28 cellular contexts compared by ENCODE assay signal in genomic region chr7:136549756-136550155, GRCh38.
"Had no signal": no experiment of that assay in that cellular context is flagged by ENCODE, and none has a peak within 500 bp of the region (broad histone marks: within the 10 kb centered on the region; RNA-seq: fewer than 3 reads in every experiment).

No MANE protein-coding gene starts in this region.

- H3K4me2 ChIP-seq: neural progenitor cell, smooth muscle cell had no signal

- H3K36me3 Mint-ChIP-seq: naive thymus-derived CD8-positive, alpha-beta T cell; neural progenitor cell; stimulated activated memory B cell treated with anti-CD40 and anti-IgM and Interleukin-4, amounts not matched to agents 10 μg/mL and 1 μg/mL and 100 μg/mL, for 72 hours; type B pancreatic cell had no signal

- H3K4me1 ChIP-seq: lower lobe of right lung, parathyroid adenoma, right atrium auricular region, right lobe of liver, tibial nerve, uterus had no signal

- FAIRE-seq: keratinocyte had no signal

- H3K79me2 ChIP-seq: parathyroid adenoma had no signal

- H3K9me3 Mint-ChIP-seq: nephron; neural progenitor cell; stimulated activated memory B cell treated with anti-CD40 and anti-IgM and Interleukin-4, amounts not matched to agents 10 μg/mL and 1 μg/mL and 100 μg/mL, for 72 hours; type B pancreatic cell had no signal

- ATAC-seq: left cardiac atrium; left lobe of liver; lower lobe of right lung; naive thymus-derived CD8-positive, alpha-beta T cell; right lobe of liver; stimulated activated naive CD8-positive, alpha-beta T cell treated with anti-CD3 and anti-CD28 coated beads, Interleukin-15, amount 100 ng/mL, for 72 hours had no signal

- H3K9ac ChIP-seq: neural progenitor cell, parathyroid adenoma had no signal

- H3K27ac ChIP-seq: lower lobe of right lung, neural progenitor cell, neutrophil, parathyroid adenoma, right atrium auricular region, right lobe of liver, tibial nerve, uterus had no signal

- H3K4me1 Mint-ChIP-seq: naive thymus-derived CD8-positive, alpha-beta T cell; nephron; stimulated activated memory B cell treated with anti-CD40 and anti-IgM and Interleukin-4, amounts not matched to agents 10 μg/mL and 1 μg/mL and 100 μg/mL, for 72 hours; stimulated activated naive CD8-positive, alpha-beta T cell treated with anti-CD3 and anti-CD28 coated beads, Interleukin-15, amount 100 ng/mL, for 72 hours had no signal

- DNase-seq: hippocampal formation; kidney glomerular epithelial cell; left cardiac atrium; lower lobe of right lung; mammary epithelial cell; mesenchymal stem cell; naive thymus-derived CD8-positive, alpha-beta T cell; occipital lobe; right lobe of liver; stimulated activated CD4-positive, alpha-beta T cell treated with anti-CD3 and anti-CD28 coated beads, Interleukin-1b, Interleukin-23, amount 100 ng/mL, for 48 hours; stimulated activated CD4-positive, alpha-beta T cell treated with anti-CD3 and anti-CD28 coated beads, Interleukin-2, amount 100 ng/mL, for 48 hours; stimulated activated CD4-positive, alpha-beta T cell treated with anti-CD3 and anti-CD28 coated beads, Interleukin-4, amount 100 ng/mL, for 4 hours; stimulated activated CD8-positive, alpha-beta memory T cell treated with anti-CD3 and anti-CD28 coated beads, Interleukin-4, amount 100 ng/mL, for 48 hours; stimulated activated naive CD4-positive, alpha-beta T cell treated with Interleukin-2 at 50 U/mL for 16 hours; stimulated activated naive CD8-positive, alpha-beta T cell treated with anti-CD3 and anti-CD28 coated beads, Interleukin-15, amount 100 ng/mL, for 72 hours; substantia nigra; uterus had no signal

- H3K36me3 ChIP-seq: lower lobe of right lung, neural progenitor cell, neutrophil, right atrium auricular region, right lobe of liver, tibial nerve, uterus had no signal

- H3K27me3 ChIP-seq: neural progenitor cell, neutrophil, right atrium auricular region, right lobe of liver, tibial nerve, uterus had no signal

- H3K4me3 Mint-ChIP-seq: naive thymus-derived CD8-positive, alpha-beta T cell; nephron; neural progenitor cell; stimulated activated memory B cell treated with anti-CD40 and anti-IgM and Interleukin-4, amounts not matched to agents 10 μg/mL and 1 μg/mL and 100 μg/mL, for 72 hours; stimulated activated naive CD8-positive, alpha-beta T cell treated with anti-CD3 and anti-CD28 coated beads, Interleukin-15, amount 100 ng/mL, for 72 hours; type B pancreatic cell had no signal

- H3K4me3 ChIP-seq: lower lobe of right lung, neural progenitor cell, right atrium auricular region, right lobe of liver, smooth muscle cell, tibial nerve, uterus had no signal

- H2AFZ ChIP-seq: neural progenitor cell, parathyroid adenoma had no signal

- H3K27ac Mint-ChIP-seq: naive thymus-derived CD8-positive, alpha-beta T cell; nephron; neural progenitor cell; stimulated activated memory B cell treated with anti-CD40 and anti-IgM and Interleukin-4, amounts not matched to agents 10 μg/mL and 1 μg/mL and 100 μg/mL, for 72 hours; stimulated activated naive CD8-positive, alpha-beta T cell treated with anti-CD3 and anti-CD28 coated beads, Interleukin-15, amount 100 ng/mL, for 72 hours; type B pancreatic cell had no signal

- H3K9me3 ChIP-seq: lower lobe of right lung, neutrophil, right atrium auricular region, right lobe of liver, tibial nerve, uterus had no signal

- H3K27me3 Mint-ChIP-seq: naive thymus-derived CD8-positive, alpha-beta T cell; stimulated activated memory B cell treated with anti-CD40 and anti-IgM and Interleukin-4, amounts not matched to agents 10 μg/mL and 1 μg/mL and 100 μg/mL, for 72 hours; stimulated activated naive CD8-positive, alpha-beta T cell treated with anti-CD3 and anti-CD28 coated beads, Interleukin-15, amount 100 ng/mL, for 72 hours had no signal
